ENCODE assay signal across 31 cellular contexts in genomic region chr21:29549614-29550013, GRCh38.
DNase-seq lines count a peak whose midpoint lies in the region; ATAC-seq and TF ChIP-seq lines count a peak whose summit lies in the region.
"Had no signal": no experiment of that assay in that cellular context is flagged by ENCODE, and none has a peak within 500 bp of the region (broad histone marks: within the 10 kb centered on the region; RNA-seq: fewer than 3 reads in every experiment).

No MANE protein-coding gene starts in this region.

- TF ChIP-seq CTCF in GM23338 (conservative IDR thresholded peaks at IDR 0.05; ENCODE audit: low read depth in 2 of 2): no peak
- no peak for TF ChIP-seq CTCF in nephron progenitor cell (IDR thresholded peaks at IDR 0.05)
- no peak for TF ChIP-seq CTCF in type B pancreatic cell (conservative IDR thresholded peaks at IDR 0.05)

- no peaks in the 10 kb centered on the region for H3K79me2 ChIP-seq in GM23338 (replicated peaks; ENCODE audit: insufficient read depth)

- H3K4me1 ChIP-seq in GM23338 (ENCODE audit: insufficient read depth): no peaks in the 10 kb centered on the region; the same call in 1 of the 2 replicates
- H3K4me1 ChIP-seq: A549; BE2C; BLaER1; BLaER1 treated with 17β-estradiol and CSF1 and Interleukin-3, amounts not matched to agents 10 nM and 100 nM; Caco-2 had no signal

- H3K36me3 Mint-ChIP-seq in GM23338 (ENCODE audit: low read depth): no peaks in the 10 kb centered on the region
- no peaks in the 10 kb centered on the region for H3K36me3 Mint-ChIP-seq in nephron progenitor cell (ENCODE audit: low read depth)
- no peaks in the 10 kb centered on the region for H3K36me3 Mint-ChIP-seq in type B pancreatic cell

- H3K9me2 ChIP-seq in GM23338 (ENCODE audit: insufficient read depth): 0 out of 2 replicates have a peak, but pooled peaks cover 3% of the 10 kb centered on the region

- no peaks in the 10 kb centered on the region for H3K27me3 Mint-ChIP-seq in GM23338 (ENCODE audit: insufficient read depth, low read depth, poor library complexity)
- H3K27me3 Mint-ChIP-seq in nephron progenitor cell (ENCODE audit: low read depth, poor library complexity): no peaks in the 10 kb centered on the region
- no peaks in the 10 kb centered on the region for H3K27me3 Mint-ChIP-seq in type B pancreatic cell
- H3K27me3 Mint-ChIP-seq: B cell; CD4-positive, alpha-beta memory T cell; CD4-positive, alpha-beta T cell; CD4-positive, CD25-positive, alpha-beta regulatory T cell had no signal

- H2AFZ ChIP-seq in GM23338: no peak overlapping the region

- H3K4me1 Mint-ChIP-seq in GM23338: peaks cover 7% of the 10 kb centered on the region; the same call in 2 of the 3 replicates
- no peaks in the 10 kb centered on the region for H3K4me1 Mint-ChIP-seq in nephron progenitor cell
- H3K4me1 Mint-ChIP-seq in type B pancreatic cell (ENCODE audit: unreplicated experiment): no peaks in the 10 kb centered on the region
- H3K4me1 Mint-ChIP-seq: B cell; CD4-positive, alpha-beta memory T cell; CD8-positive, alpha-beta memory T cell had no signal

- H3K4me3 Mint-ChIP-seq in GM23338 (no peak overlapping the region), nephron progenitor cell (no peak overlapping the region), type B pancreatic cell (no peak overlapping the region)
- H3K4me3 Mint-ChIP-seq: B cell; CD14-positive monocyte; CD4-positive, alpha-beta memory T cell; CD4-positive, alpha-beta T cell; CD4-positive, CD25-positive, alpha-beta regulatory T cell; CD8-positive, alpha-beta memory T cell; CD8-positive, alpha-beta T cell had no signal

- peak; percentile 64 for ATAC-seq in GM23338
- ATAC-seq: A549; CD8-positive, alpha-beta T cell had no signal

- no peak overlapping the region for H3K27ac ChIP-seq in GM23338 (ENCODE audit: low read depth)
- H3K27ac ChIP-seq: 22Rv1; A549; BLaER1; BLaER1 treated with 17β-estradiol and CSF1 and Interleukin-3, amounts not matched to agents 10 nM and 100 nM; C4-2B had no signal

- no peaks in the 10 kb centered on the region for H3K27me3 ChIP-seq in GM23338 (ENCODE audit: insufficient read depth)
- H3K27me3 ChIP-seq: BE2C; BLaER1; BLaER1 treated with 17β-estradiol and CSF1 and Interleukin-3, amounts not matched to agents 10 nM and 100 nM had no signal

- H3K4me3 ChIP-seq in GM23338: no peak overlapping the region
- H3K4me3 ChIP-seq: A549; BLaER1; BLaER1 treated with 17β-estradiol and CSF1 and Interleukin-3, amounts not matched to agents 10 nM and 100 nM had no signal

- no peak overlapping the region for H3K4me2 ChIP-seq in GM23338
- H3K4me2 ChIP-seq: A549; BLaER1; BLaER1 treated with 17β-estradiol and CSF1 and Interleukin-3, amounts not matched to agents 10 nM and 100 nM had no signal

- H3K9me3 Mint-ChIP-seq in GM23338 (no peaks in the 10 kb centered on the region), nephron progenitor cell (no peaks in the 10 kb centered on the region), type B pancreatic cell (no peaks in the 10 kb centered on the region)
- H3K9me3 Mint-ChIP-seq: CD4-positive, alpha-beta T cell; CD4-positive, CD25-positive, alpha-beta regulatory T cell; CD8-positive, alpha-beta memory T cell; CD8-positive, alpha-beta T cell had no signal

- H3K27ac Mint-ChIP-seq in GM23338 (no peak overlapping the region), nephron progenitor cell (peak overlapping the region; percentile 43), type B pancreatic cell (no peak overlapping the region)
- H3K27ac Mint-ChIP-seq: B cell; CD14-positive monocyte; CD4-positive, alpha-beta memory T cell; CD4-positive, alpha-beta T cell; CD4-positive, CD25-positive, alpha-beta regulatory T cell; CD8-positive, alpha-beta memory T cell; CD8-positive, alpha-beta T cell had no signal

- no peaks in the 10 kb centered on the region for H3K36me3 ChIP-seq in GM23338 (ENCODE audit: insufficient read depth)
- H3K36me3 ChIP-seq: BE2C, BLaER1 had no signal

- DNase-seq in GM23338 (ENCODE audit: low spot score): peak; percentile 6
- no peak for DNase-seq in nephron progenitor cell
- DNase-seq in occipital lobe (lab: John Stamatoyannopoulos, UW): no peak
- DNase-seq in type B pancreatic cell (ENCODE audit: extremely low spot score, unreplicated experiment): no peak
- DNase-seq: 8988T; ACHN; AML-193; BE2C; C1 segment of cervical spinal cord; Caco-2; Calu3; CD4-positive, alpha-beta memory T cell; CD4-positive, alpha-beta T cell; CD4-positive, CD25-positive, alpha-beta regulatory T cell; CD8-positive, alpha-beta memory T cell; CD8-positive, alpha-beta T cell; COR-L47; DMS 273 treated with DMSO at 0.1 percent for 48 hours; DMS153; DMS53; DMS79; DMS79 treated with DMSO at 0.1 percent for 48 hours; DND-41; EL had no signal

- H3F3A ChIP-seq in GM23338 (replicated peaks; ENCODE audit: low read depth): no peaks in the 10 kb centered on the region

- no peaks in the 10 kb centered on the region for H4K20me1 ChIP-seq in GM23338 (replicated peaks; ENCODE audit: insufficient read depth)
- H4K20me1 ChIP-seq: BLaER1; BLaER1 treated with 17β-estradiol and CSF1 and Interleukin-3, amounts not matched to agents 10 nM and 100 nM had no signal

TF ChIP-seq in GM23338, 12 proteins besides CTCF, POLR2A, EP300 and RAD21:
- TF ChIP-seq JUNB (IDR thresholded peaks at IDR 0.05; ENCODE audit: unreplicated experiment) (no peak), EZH2 (IDR thresholded peaks at IDR 0.05; ENCODE audit: low read depth, unreplicated experiment) (no peak), NANOG (IDR thresholded peaks at IDR 0.05; ENCODE audit: borderline replicate concordance) (no peak)
TF ChIP-seq in GM23338: peak in this region for 0.
